In the genomic region with DNA sequence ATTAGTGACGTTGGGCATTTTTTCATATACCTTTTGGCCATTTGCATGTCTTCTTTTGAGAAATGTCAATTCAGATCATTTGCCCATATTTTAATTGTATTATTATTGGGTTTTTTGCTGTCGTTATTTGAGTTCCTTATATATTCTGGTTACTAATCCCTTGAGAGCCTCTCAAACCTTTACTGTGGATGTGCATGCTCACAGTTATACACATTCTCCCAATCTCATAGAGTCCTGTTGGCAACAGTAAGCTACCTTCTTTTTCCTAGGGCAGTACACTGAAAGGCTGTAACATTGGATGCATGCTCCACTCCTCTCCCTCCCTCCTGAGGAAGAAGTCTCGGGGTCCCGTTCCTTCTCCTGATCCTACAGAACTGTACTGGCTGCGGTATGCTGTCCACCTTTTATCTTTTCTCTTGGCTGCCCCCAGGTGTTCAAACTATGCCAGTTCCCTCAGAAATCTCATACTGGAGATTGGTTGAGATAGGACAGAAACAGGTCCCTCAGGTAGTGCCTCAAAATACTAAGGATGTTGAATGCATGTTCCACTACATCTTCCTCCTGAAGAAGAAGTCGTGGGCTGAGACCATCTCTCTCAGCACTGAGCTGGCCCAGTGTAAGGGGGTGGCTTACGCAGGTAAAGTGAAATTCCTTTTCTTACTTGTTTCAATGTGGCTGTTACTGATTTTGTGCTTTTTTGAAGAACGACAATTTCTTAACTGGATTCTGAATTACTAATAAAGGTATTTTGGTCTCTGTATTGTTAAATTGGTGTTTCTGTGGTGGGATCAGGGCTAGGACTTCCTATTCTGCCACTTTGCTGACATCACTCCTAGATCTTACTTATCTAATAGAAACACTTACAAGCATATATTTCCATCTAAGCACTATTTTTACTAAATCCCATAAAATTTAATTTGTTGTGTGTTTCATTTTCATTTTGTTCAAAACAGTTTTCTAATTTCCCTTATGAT, we compare ENCODE assay signal across 8 cellular contexts.
DNase-seq lines count a peak whose midpoint lies in the region; ATAC-seq, FAIRE-seq and TF ChIP-seq lines count a peak whose summit lies in the region.

No MANE protein-coding gene starts in this region.

- no peak overlapping the region for H2AK5ac ChIP-seq in H1 (ENCODE audit: low read depth, low read length)

- TF ChIP-seq CTCF in H1 (IDR thresholded peaks at IDR 0.05; ENCODE audit: control extremely low read depth in 1 of 3, insufficient read depth in 1 of 3, low read depth in 1 of 3, low read length in 3 of 3): peak in 2 of 3 experiments; percentile 29 to 49; a peak in 2 of 4 replicates
- TF ChIP-seq CTCF in omental fat pad (IDR thresholded peaks at IDR 0.05): no peak
- no peak for TF ChIP-seq CTCF in psoas muscle (IDR thresholded peaks at IDR 0.05)

- no peaks in the 10 kb centered on the region for H3K9me3 ChIP-seq in H1 (ENCODE audit: insufficient read depth in 2 of 2, low read depth in 1 of 2, low read length in 1 of 2)
- no peaks in the 10 kb centered on the region for H3K9me3 ChIP-seq in psoas muscle

- H3K23ac ChIP-seq in H1 (ENCODE audit: insufficient read length): no peak overlapping the region

- no peak overlapping the region for H4K5ac ChIP-seq in H1 (ENCODE audit: insufficient read length, low read depth, low read length)

- H3K4ac ChIP-seq in H1 (replicated peaks; ENCODE audit: insufficient read length, low read depth, low read length): no peak overlapping the region

- H4K91ac ChIP-seq in H1 (replicated peaks; ENCODE audit: insufficient read length, low read length): no peak overlapping the region

- no peak overlapping the region for H4K8ac ChIP-seq in H1 (ENCODE audit: extremely low read depth, insufficient read depth, low read length)

- no peaks in the 10 kb centered on the region for H3K27me3 ChIP-seq in H1 (replicated peaks in 1 of 4; ENCODE audit: control insufficient read depth in 3 of 4, extremely low read depth in 1 of 4, insufficient read depth in 3 of 4, low read length in 3 of 4)
- H3K27me3 ChIP-seq in psoas muscle (ENCODE audit: insufficient read depth in 3 of 3, low read length in 2 of 3): no peaks in the 10 kb centered on the region

- POLR2A ChIA-PET in H1 (lab: Charles Lee; ENCODE audit: partially characterized antibody): interaction anchor here (1.5 kb wide), 1 partner anchor 146 kb away, joined by 4 read pairs; no protein-coding TSS in a partner anchor

- TF ChIP-seq EP300 in H1 (IDR thresholded peaks at IDR 0.05; ENCODE audit: borderline replicate concordance in 1 of 2, low read depth in 2 of 2, low read length in 2 of 2): no peak

- H3K23me2 ChIP-seq in H1 (ENCODE audit: low read depth, low read length): no peaks in the 10 kb centered on the region

- H3K18ac ChIP-seq in H1 (ENCODE audit: extremely low read depth, low read length): no peak overlapping the region

- peak; percentile 58 to 72 for TF ChIP-seq RAD21 in H1 (IDR thresholded peaks at IDR 0.05 in 1 of 2, conservative IDR thresholded peaks at IDR 0.05 in 1 of 2; ENCODE audit: low read depth in 2 of 2, low read length in 2 of 2)

- DNase-seq in ELR (ENCODE audit: low read depth): peak; percentile 59
- DNase-seq in NCI-H1105 (lab: John Stamatoyannopoulos, UW): peak; percentile 16
- peak; percentile 25 to 51 for DNase-seq in activated CD4-positive, alpha-beta T cell treated with anti-CD3 and anti-CD28 coated beads for 4 hours
- peak in 1 of 2 experiments; percentile 48 for DNase-seq in H1 (ENCODE audit: low read depth in 1 of 2, low spot score in 2 of 2)
- no peak for DNase-seq in omental fat pad (ENCODE audit: low spot score)
- DNase-seq in GF-D8 (lab: John Stamatoyannopoulos, UW): no peak
- DNase-seq in psoas muscle: no peak

- H2AFZ ChIP-seq in H1 (ENCODE audit: low read length): no peak overlapping the region

- H3K14ac ChIP-seq in H1 (ENCODE audit: insufficient read length): no peak overlapping the region

- H3K27ac ChIP-seq in H1 (ENCODE audit: low read depth, low read length) (no peak overlapping the region), psoas muscle (no peak overlapping the region)

- no peak overlapping the region for H2BK20ac ChIP-seq in H1 (ENCODE audit: low read length)

- H3K79me1 ChIP-seq in H1 (ENCODE audit: low read depth, low read length): no peaks in the 10 kb centered on the region

- intact Hi-C loops in psoas muscle (cut with DNase I): loop anchor here in 1 of 2 donors (5.0 kb wide), 1 partner anchor 260 kb away; no protein-coding TSS in a partner anchor

- no peak overlapping the region for H2BK12ac ChIP-seq in H1 (ENCODE audit: low read depth, low read length)

- CTCF ChIA-PET in H1 (lab: Charles Lee; ENCODE audit: partially characterized antibody): no interaction called here

- H3K4me2 ChIP-seq in H1 (ENCODE audit: insufficient read depth in 1 of 2, low read depth in 2 of 2, low read length in 2 of 2): no peak overlapping the region

- no peak overlapping the region for H3K9ac ChIP-seq in H1 (replicated peaks in 1 of 4; ENCODE audit: extremely low read depth in 1 of 4, low read depth in 3 of 4, low read length in 3 of 4)

- H3K4me1 ChIP-seq in H1 (replicated peaks in 1 of 4; ENCODE audit: control insufficient read depth in 3 of 4, insufficient read depth in 4 of 4, low read length in 3 of 4): no peaks in the 10 kb centered on the region
- H3K4me1 ChIP-seq in psoas muscle: no peaks in the 10 kb centered on the region

- no peaks in the 10 kb centered on the region for H3K36me3 ChIP-seq in H1 (ENCODE audit: control insufficient read depth in 2 of 4, insufficient read depth in 4 of 4, low read length in 3 of 4)
- no peaks in the 10 kb centered on the region for H3K36me3 ChIP-seq in psoas muscle (ENCODE audit: insufficient read depth in 1 of 2, low read depth in 1 of 2)

- H3K79me2 ChIP-seq in H1 (ENCODE audit: control insufficient read depth in 1 of 2, insufficient read depth in 2 of 2, low read length in 2 of 2): no peaks in the 10 kb centered on the region

- no peaks in the 10 kb centered on the region for H4K20me1 ChIP-seq in H1 (replicated peaks in 1 of 2; ENCODE audit: control insufficient read depth in 1 of 2, insufficient read depth in 2 of 2, low read length in 2 of 2)

- H3K4me3 ChIP-seq in H1 (ENCODE audit: extremely low read depth in 1 of 4, insufficient read depth in 2 of 4, low read depth in 3 of 4, low read length in 4 of 4) (no peak overlapping the region), psoas muscle (no peak overlapping the region)

- H2BK15ac ChIP-seq in H1 (ENCODE audit: low read length): no peak overlapping the region

- no peak overlapping the region for H2BK5ac ChIP-seq in H1 (ENCODE audit: low read depth, low read length)

- H2BK120ac ChIP-seq in H1 (replicated peaks; ENCODE audit: low read depth, low read length): no peak overlapping the region

- peak; percentile 97 for FAIRE-seq in H1 (lab: Jason Lieb, UNC)

- ATAC-seq in GM21723 (IDR thresholded peaks at IDR 0.05; ENCODE audit: unreplicated experiment) (peak; percentile 76), omental fat pad (ENCODE audit: low FRiP score) (peak; percentile 23), psoas muscle (no peak)

- WGBS in H1 (ENCODE audit: extremely low coverage in 1 of 2, insufficient coverage in 1 of 2, insufficient read length in 1 of 2, insufficient replicate concordance in 2 of 2, low coverage in 1 of 2, low lambda C conversion rate in 2 of 2, missing lambda C conversion rate in 1 of 2), 2 experiments: 72% methylated on average over 7 of the region's 8 CpGs; no CpG with 5 or more reads in 1 of the 2 experiments
- 40 to 43% (median 40%) methylated on average over 8 of the region's 8 CpGs for WGBS in psoas muscle, 3 donors

- no peak for TF ChIP-seq POLR2A in H1 (IDR thresholded peaks at IDR 0.05; ENCODE audit: control extremely low read depth in 1 of 2, low read depth in 2 of 2, low read length in 2 of 2)

- no peak overlapping the region for H3K56ac ChIP-seq in H1 (replicated peaks; ENCODE audit: insufficient read length, low read depth, low read length)

TF ChIP-seq in H1, 55 proteins besides CTCF, POLR2A, EP300 and RAD21:
- TF ChIP-seq, protein P1, sequence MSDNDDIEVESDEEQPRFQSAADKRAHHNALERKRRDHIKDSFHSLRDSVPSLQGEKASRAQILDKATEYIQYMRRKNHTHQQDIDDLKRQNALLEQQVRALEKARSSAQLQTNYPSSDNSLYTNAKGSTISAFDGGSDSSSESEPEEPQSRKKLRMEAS (IDR thresholded peaks at IDR 0.05): no peak

Comparison
In these comparisons a context has a peak if more than half of its experiments do, and no peak if none do; other contexts are left out.
1. DNase-seq: peak in ELR (single experiment), NCI-H1105 (single experiment) and activated CD4-positive, alpha-beta T cell treated with anti-CD3 and anti-CD28 coated beads for 4 hours (2 of 2); none in omental fat pad (single experiment), GF-D8 (single experiment) and psoas muscle (0 of 2).
2. ATAC-seq: peak in GM21723 (single experiment) and omental fat pad (single experiment); none in psoas muscle (0 of 4).
3. CTCF ChIP-seq: peak in H1 (2 of 3); none in omental fat pad (0 of 3) and psoas muscle (single experiment).